ENCODE assay signal across 29 cellular contexts in genomic region chrX:7061429-7061828, GRCh38.
"Had no signal": no experiment of that assay in that cellular context is flagged by ENCODE, and none has a peak within 500 bp of the region (broad histone marks: within the 10 kb centered on the region; RNA-seq: fewer than 3 reads in every experiment).

No MANE protein-coding gene starts in this region.

- DNase-seq: colonic mucosa; effector CD8-positive, alpha-beta T cell; endodermal cell; foreskin keratinocyte; heart left ventricle; islet precursor cell; kidney glomerular epithelial cell; left colon; left ventricle myocardium superior; mesenchymal stem cell; mucosa of descending colon; naive B cell; stimulated activated CD4-positive, alpha-beta T cell treated with anti-CD3 and anti-CD28 coated beads, Interleukin-12 subunit alpha, Interleukin-12 subunit beta, amount 100 ng/mL, for 4 hours; stimulated activated CD4-positive, alpha-beta T cell treated with anti-CD3 and anti-CD28 coated beads, Interleukin-1b, Interleukin-23, amount 100 ng/mL, for 48 hours; stimulated activated CD4-positive, alpha-beta T cell treated with anti-CD3 and anti-CD28 coated beads, Interleukin-4, amount 100 ng/mL, for 1 hour; stimulated activated CD8-positive, alpha-beta memory T cell treated with anti-CD3 and anti-CD28 coated beads, Interleukin-4, amount 100 ng/mL, for 48 hours; stimulated activated naive CD4-positive, alpha-beta T cell; stomach; thyroid gland; trophoblast cell had no signal

- H3K27ac ChIP-seq: colonic mucosa, epithelial cell of prostate, foreskin keratinocyte, gastroesophageal sphincter, heart left ventricle, hepatocyte, neutrophil, parathyroid adenoma, stomach, thyroid gland, vagina had no signal

- H3K4me2 ChIP-seq: hepatocyte, smooth muscle cell had no signal

- ATAC-seq: foreskin keratinocyte; gastroesophageal sphincter; heart left ventricle; left colon; left ventricle myocardium superior; natural killer cell treated with Interleukin-12 subunit alpha and Interleukin-12 subunit beta and Interleukin-15 and Interleukin-18, amount 100 ng/mL, for 72 hours; sciatic nerve had no signal

- H3K4me3 ChIP-seq: colonic mucosa, gastroesophageal sphincter, heart left ventricle, hepatocyte, mucosa of descending colon, smooth muscle cell, stomach, thyroid gland, vagina had no signal

- H3K36me3 ChIP-seq: colonic mucosa, neutrophil, vagina had no signal

- H3K9me3 ChIP-seq: colonic mucosa, gastroesophageal sphincter, heart left ventricle, mucosa of descending colon, neutrophil, stomach, thyroid gland, vagina had no signal

- H3K9ac ChIP-seq: parathyroid adenoma had no signal

- H3K27me3 ChIP-seq: colonic mucosa, foreskin keratinocyte, gastroesophageal sphincter, heart left ventricle, hepatocyte, neutrophil, stomach, thyroid gland, vagina had no signal

- H2AFZ ChIP-seq: hepatocyte, parathyroid adenoma had no signal

- H3K79me2 ChIP-seq: hepatocyte, parathyroid adenoma had no signal

- H3K4me1 ChIP-seq: colonic mucosa, foreskin keratinocyte, gastroesophageal sphincter, heart left ventricle, parathyroid adenoma, thyroid gland had no signal
